22 cellular contexts compared by ENCODE assay signal in genomic region chr16:68655806-68656205, GRCh38. TPM values are rescaled to one million over a fixed set of nuclear protein-coding genes. Genes with fewer than 3 reads are reported as not detected.
"Had no signal": no experiment of that assay in that cellular context is flagged by ENCODE, and none has a peak within 500 bp of the region (broad histone marks: within the 10 kb centered on the region; RNA-seq: fewer than 3 reads in every experiment).

No MANE protein-coding gene starts in this region.

- DNase-seq: cerebellar nuclear complex; effector memory CD8-positive, alpha-beta T cell; gastrocnemius medialis; glutamatergic neuron; immature natural killer cell; kidney; left cardiac atrium; mucosa of descending colon; naive thymus-derived CD8-positive, alpha-beta T cell; stimulated activated CD4-positive, alpha-beta T cell treated with anti-CD3 and anti-CD28 coated beads, Interleukin-12 subunit alpha, Interleukin-12 subunit beta, amount 100 ng/mL, for 4 hours; stimulated activated naive CD4-positive, alpha-beta T cell; stomach; substantia nigra; transverse colon had no signal

- H3K27me3 ChIP-seq: gastrocnemius medialis, transverse colon had no signal

- H3K9me3 ChIP-seq: gastrocnemius medialis, mucosa of descending colon, sigmoid colon, stomach, thoracic aorta, transverse colon had no signal

- H3K27ac ChIP-seq: gastrocnemius medialis, sigmoid colon, stomach, thoracic aorta, transverse colon had no signal

- H3K4me1 Mint-ChIP-seq: immature natural killer cell; naive thymus-derived CD8-positive, alpha-beta T cell had no signal

- H3K36me3 Mint-ChIP-seq: immature natural killer cell; naive thymus-derived CD8-positive, alpha-beta T cell had no signal

- H3K4me3 Mint-ChIP-seq: dendritic cell treated with granulocyte-macrophage colony-stimulating factor and Interleukin-4, amounts not matched to agents 40 ng/mL and 50 ng/mL, for 4 days; effector memory CD8-positive, alpha-beta T cell; immature natural killer cell; naive thymus-derived CD8-positive, alpha-beta T cell; neural crest cell had no signal

- H3K36me3 ChIP-seq: gastrocnemius medialis, sigmoid colon, stomach, thoracic aorta, transverse colon had no signal

- ATAC-seq: effector memory CD8-positive, alpha-beta T cell; gastrocnemius medialis; left cardiac atrium; mucosa of descending colon; naive thymus-derived CD8-positive, alpha-beta T cell had no signal

- H3K27ac Mint-ChIP-seq: dendritic cell treated with granulocyte-macrophage colony-stimulating factor and Interleukin-4, amounts not matched to agents 40 ng/mL and 50 ng/mL, for 4 days; effector memory CD8-positive, alpha-beta T cell; immature natural killer cell; naive thymus-derived CD8-positive, alpha-beta T cell had no signal

- H3K4me1 ChIP-seq: gastrocnemius medialis, stomach had no signal

- H3K9me3 Mint-ChIP-seq: dendritic cell treated with granulocyte-macrophage colony-stimulating factor and Interleukin-4, amounts not matched to agents 40 ng/mL and 50 ng/mL, for 4 days; effector memory CD8-positive, alpha-beta T cell; immature natural killer cell; naive thymus-derived CD8-positive, alpha-beta T cell; neural crest cell had no signal

- H3K4me3 ChIP-seq: gastrocnemius medialis, mucosa of descending colon, sigmoid colon, skin epidermis, stomach, thoracic aorta, transverse colon had no signal

RNA-seq across cellular contexts. Expression of gene CDH3, which starts 10.7 kb away (rescaled TPM):
- total RNA-seq: fibroblast of lung, gastrocnemius medialis, lung microvascular endothelial cell, thoracic aorta had no signal
- polyA plus RNA-seq: immature natural killer cell; liver; naive thymus-derived CD8-positive, alpha-beta T cell had no signal
